In the genomic region with DNA sequence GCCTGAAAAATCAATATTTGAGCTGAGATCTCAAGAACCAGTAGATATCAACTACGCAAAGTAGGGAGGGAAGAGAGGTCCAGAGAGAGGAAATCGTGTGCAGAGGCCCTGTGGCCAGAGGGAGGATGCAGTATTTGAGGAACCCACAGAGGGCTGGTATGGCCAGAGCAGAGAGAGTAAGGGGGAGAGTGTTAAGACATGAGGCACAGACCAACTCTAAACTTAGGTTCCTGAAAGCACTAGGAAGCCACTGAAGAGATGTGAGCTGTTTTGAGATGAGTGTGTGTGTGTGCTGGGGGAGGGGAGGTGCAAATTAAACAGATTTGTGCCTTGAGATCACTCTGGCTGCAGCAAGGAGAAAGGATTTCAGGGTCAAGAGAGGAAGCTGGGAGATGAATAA, we compare ENCODE assay signal across 13 cellular contexts.
DNase-seq lines count a peak whose midpoint lies in the region; ATAC-seq and TF ChIP-seq lines count a peak whose summit lies in the region.
"Had no signal": no experiment of that assay in that cellular context is flagged by ENCODE, and none has a peak within 500 bp of the region (broad histone marks: within the 10 kb centered on the region; RNA-seq: fewer than 3 reads in every experiment).

No MANE protein-coding gene starts in this region.

- ATAC-seq in GM19043 (IDR thresholded peaks at IDR 0.05; ENCODE audit: low read depth, unreplicated experiment): peak; percentile 92
- ATAC-seq in HG02870 (IDR thresholded peaks at IDR 0.05; ENCODE audit: unreplicated experiment): peak; percentile 90
- ATAC-seq in effector memory CD8-positive, alpha-beta T cell (replicated peaks): no peak

- no peak overlapping the region for H3K4me3 Mint-ChIP-seq in effector memory CD8-positive, alpha-beta T cell

- DNase-seq in GM12864 (ENCODE audit: low read depth): peak; percentile 85
- DNase-seq in NCI-H82 (lab: John Stamatoyannopoulos, UW): peak; percentile 50
- DNase-seq in NCI-H345 (lab: John Stamatoyannopoulos, UW): no peak
- DNase-seq in substantia nigra (lab: John Stamatoyannopoulos, UW): no peak
- DNase-seq in nucleus accumbens (lab: John Stamatoyannopoulos, UW): no peak
- no peak for DNase-seq in effector memory CD8-positive, alpha-beta T cell
- DNase-seq: activated CD4-positive, alpha-beta T cell treated with anti-CD3 and anti-CD28 coated beads, Interleukin-2, amount 50 U/mL, for 1 hour; amygdala; BE2C; NCI-H2029; SIG-M5 had no signal

- no peak for TF ChIP-seq CTCF in GM12864 (IDR thresholded peaks at IDR 0.05; ENCODE audit: low read depth, low read length, missing control alignments)

- H3K27ac ChIP-seq in substantia nigra (ENCODE audit: low read depth, low read length, poor library complexity, severe bottlenecking): no peak overlapping the region

- H3K4me1 Mint-ChIP-seq in effector memory CD8-positive, alpha-beta T cell (ENCODE audit: low read depth in 2 of 2): no peaks in the 10 kb centered on the region

- no peaks in the 10 kb centered on the region for H3K9me3 Mint-ChIP-seq in effector memory CD8-positive, alpha-beta T cell

- H3K4me3 ChIP-seq in GM12864 (ENCODE audit: low read depth, low read length): no peak overlapping the region

- no peaks in the 10 kb centered on the region for H3K27me3 Mint-ChIP-seq in effector memory CD8-positive, alpha-beta T cell

- H3K27ac Mint-ChIP-seq in effector memory CD8-positive, alpha-beta T cell: no peak overlapping the region

- H3K36me3 Mint-ChIP-seq in effector memory CD8-positive, alpha-beta T cell (ENCODE audit: insufficient read depth): peaks cover 3% of the 10 kb centered on the region

Comparison
In these comparisons a context has a peak if more than half of its experiments do, and no peak if none do; other contexts are left out.
1. DNase-seq: peak in GM12864 (single experiment) and NCI-H82 (single experiment); none in NCI-H345 (single experiment), substantia nigra (0 of 49), nucleus accumbens (0 of 56) and effector memory CD8-positive, alpha-beta T cell (0 of 3).